ENCODE assay signal across 1 cellular context in the genomic region with DNA sequence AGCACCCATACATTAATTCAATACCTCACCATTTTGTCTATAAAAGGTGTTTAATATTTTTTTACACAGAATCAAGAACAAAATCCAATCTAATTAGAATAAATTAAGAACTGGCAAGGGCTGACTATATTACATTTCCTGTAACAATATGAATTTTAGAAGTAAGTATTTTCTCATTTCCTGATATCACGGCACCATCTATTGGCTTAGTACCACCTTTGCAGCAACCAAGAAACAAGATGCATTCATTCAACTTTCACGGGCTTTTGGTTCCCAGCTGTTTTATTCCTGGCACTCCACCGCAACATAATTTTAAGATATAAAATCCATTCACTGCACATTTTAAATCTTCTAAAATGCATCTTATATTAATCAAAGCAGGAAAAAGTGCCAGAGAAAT.
TF ChIP-seq lines count a peak whose summit lies in the region.

No MANE protein-coding gene starts in this region.

TF ChIP-seq in IMR-90, 13 proteins besides CTCF, POLR2A, EP300 and RAD21:
- no peak for TF ChIP-seq BHLHE40 (IDR thresholded peaks at IDR 0.05; ENCODE audit: low read depth, low read length)
- no peak for TF ChIP-seq FOS (IDR thresholded peaks at IDR 0.05; ENCODE audit: low read depth, low read length)
- no peak for TF ChIP-seq MAZ (IDR thresholded peaks at IDR 0.05; ENCODE audit: borderline replicate concordance, low read depth, low read length)
- TF ChIP-seq MXI1 (IDR thresholded peaks at IDR 0.05; ENCODE audit: borderline replicate concordance, low read depth, low read length) = no peak
- TF ChIP-seq RFX5 (IDR thresholded peaks at IDR 0.05; ENCODE audit: low read depth, low read length) = no peak
